Comparison of ENCODE assay signal across 9 cellular contexts in the genomic region with DNA sequence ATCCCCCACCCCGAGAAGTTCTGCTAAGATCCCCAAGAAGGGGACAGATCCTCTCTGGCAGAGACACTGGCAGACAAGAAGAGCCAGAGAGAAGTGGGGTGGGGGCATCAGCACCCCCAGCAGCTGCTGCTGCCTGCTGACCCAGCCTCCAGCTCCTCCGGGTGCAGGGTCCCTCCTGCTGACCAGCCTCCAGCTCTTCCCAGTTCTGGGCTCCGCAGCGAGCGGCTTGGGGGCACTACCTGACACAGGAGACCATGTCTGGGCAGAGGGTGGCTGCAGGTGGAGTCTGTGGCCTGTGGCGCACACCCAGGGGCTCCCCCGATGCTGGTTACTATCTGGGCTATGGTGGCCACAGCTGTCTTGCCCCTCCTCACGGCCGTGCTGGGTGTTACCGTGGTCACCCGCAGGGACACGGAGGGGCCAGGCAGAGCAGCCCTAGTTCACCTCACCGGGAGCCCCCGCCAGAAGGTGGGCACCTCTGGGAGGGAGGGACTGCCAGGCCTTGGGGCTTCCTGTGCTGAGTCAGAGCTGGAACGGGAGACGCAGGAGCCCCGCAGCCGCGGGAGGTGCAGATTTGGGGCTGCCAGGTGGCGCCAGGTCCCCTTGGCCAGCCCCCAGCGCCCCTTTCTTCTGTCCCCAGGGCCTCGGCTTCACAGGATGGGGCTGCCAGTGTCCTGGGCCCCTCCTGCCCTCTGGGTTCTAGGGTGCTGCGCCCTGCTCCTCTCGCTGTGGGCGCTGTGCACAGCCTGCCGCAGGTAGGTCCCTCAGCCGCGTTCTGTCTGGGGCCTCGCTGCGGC. TPM values are rescaled to one million over a fixed set of nuclear protein-coding genes. Genes with fewer than 3 reads are reported as not detected.
DNase-seq lines count a peak whose midpoint lies in the region; ATAC-seq, FAIRE-seq and TF ChIP-seq lines count a peak whose summit lies in the region.
"Had no signal": no experiment of that assay in that cellular context is flagged by ENCODE, and none has a peak within 500 bp of the region (broad histone marks: within the 10 kb centered on the region; RNA-seq: fewer than 3 reads in every experiment).

No MANE protein-coding gene starts in this region.

- peak; percentile 74 for TF ChIP-seq RAD21 in HepG2 (CRISPR knock-in tag; IDR thresholded peaks at IDR 0.05)

- WGBS in HepG2 (ENCODE audit: low lambda C conversion rate): 30% methylated on average over 15 of the region's 30 CpGs

- DNase-seq in stimulated activated CD4-positive, alpha-beta T cell treated with anti-CD3 and anti-CD28 coated beads, Interleukin-15, amount 100 ng/mL, for 24 hours: peak; percentile 66
- no peak for DNase-seq in stimulated activated CD4-positive, alpha-beta T cell treated with anti-CD3 and anti-CD28 coated beads, Interleukin-12 subunit alpha, Interleukin-12 subunit beta, amount 100 ng/mL, for 4 hours
- DNase-seq in activated T-cell treated with anti-CD3 and anti-CD28 coated beads, Interleukin-2, amount 50 U/mL, for 1 hour: peak; percentile 78
- no peak for DNase-seq in HepG2 (ENCODE audit: low spot score)
- DNase-seq in SIG-M5 treated with dmso at 0.1 percent for 504 hours (lab: John Stamatoyannopoulos, UW; ENCODE audit: unreplicated experiment): no peak
- DNase-seq in hippocampal formation (lab: John Stamatoyannopoulos, UW): no peak
- DNase-seq in D721Med (ENCODE audit: insufficient read length, low spot score): no peak
- no peak for DNase-seq in superior temporal gyrus (ENCODE audit: extremely low spot score)

- H3K27ac ChIP-seq in HepG2 (ENCODE audit: extremely low read length, insufficient read depth, low read length): peak overlapping the region; percentile 93

- peak overlapping the region; percentile 46 to 93 (median 85); a peak in 5 of 6 replicates for H3K4me3 ChIP-seq in HepG2 (replicated peaks in 1 of 3; ENCODE audit: insufficient read depth in 1 of 3, low read depth in 2 of 3, low read length in 3 of 3)

- intact Hi-C loops in HepG2 (cut with micrococcal nuclease; ENCODE audit: unreplicated experiment): loop anchor here (5.0 kb wide), 1 partner anchor 200 kb away; a partner anchor contains a TSS

- H2AFZ ChIP-seq in HepG2 (ENCODE audit: low read length): no peak overlapping the region

- no peaks in the 10 kb centered on the region for H4K20me1 ChIP-seq in HepG2 (ENCODE audit: insufficient read depth, low read length)

- in situ Hi-C loops in HepG2 (cut with HindIII; ENCODE audit: extremely low pct_ligation_motif_present, low pct_unique_long_range_greater_than_20kb): no loop called here

- peaks cover 27 to 35% of the 10 kb centered on the region in 2 experiments for H3K36me3 ChIP-seq in HepG2 (replicated peaks in 1 of 2; ENCODE audit: control insufficient read depth in 1 of 2, insufficient read depth in 2 of 2, low read length in 2 of 2)

- H3K79me2 ChIP-seq in HepG2 (ENCODE audit: insufficient read depth, low read length): peaks cover 35% of the 10 kb centered on the region

- TF ChIP-seq EP300 in HepG2 (IDR thresholded peaks at IDR 0.05; ENCODE audit: low read depth in 2 of 2, low read length in 2 of 2): no peak
- TF ChIP-seq EP300 in HepG2 (CRISPR knock-in tag; IDR thresholded peaks at IDR 0.05; ENCODE audit: borderline replicate concordance): no peak

- POLR2A ChIA-PET in HepG2 (lab: Yijun Ruan, JAX): interaction anchor here (0.5 to 7.3 kb wide), 23 partner anchors 10 to 299 kb away, joined by 3 to 190 read pairs (median 4); a partner anchor contains a TSS

- peak overlapping the region; percentile 90 for H3K4me2 ChIP-seq in HepG2 (ENCODE audit: low read depth, low read length)

- TF ChIP-seq CTCF in HepG2 (CRISPR knock-in tag; IDR thresholded peaks at IDR 0.05) (peak; percentile 35), D721Med (IDR thresholded peaks at IDR 0.05; ENCODE audit: insufficient read depth, missing control alignments) (no peak)

- ATAC-seq in HepG2: peak; percentile 34

- BruUV-seq in HepG2 (replicated peaks; lab: Mats Ljungman, UMichigan): TSS peak; percentile 37

- FAIRE-seq in HepG2 (lab: Jason Lieb, UNC) (no peak), D721Med (lab: Jason Lieb, UNC) (no peak)
- FAIRE-seq: frontal cortex had no signal

- 0 out of 4 replicates have a peak, but pooled peaks of 1 of the 2 experiments have one; percentile 1 for TF ChIP-seq POLR2A in HepG2 (IDR thresholded peaks at IDR 0.05; ENCODE audit: insufficient read depth in 1 of 2, low read depth in 2 of 2, low read length in 2 of 2)

- peaks cover 51% of the 10 kb centered on the region for H3K4me1 ChIP-seq in HepG2 (ENCODE audit: insufficient read depth, low read length)

- H3K9me3 ChIP-seq in HepG2 (ENCODE audit: low read length): no peaks in the 10 kb centered on the region

- CTCF ChIA-PET in HepG2 (lab: Yijun Ruan, JAX; ENCODE audit: low intra/inter-chr PET ratio, low total read pairs): interaction anchor here (2.5 kb wide), 1 partner anchor 30 kb away, joined by 8 read pairs; a partner anchor contains a TSS

- peak overlapping the region; percentile 72 for H3K9ac ChIP-seq in HepG2 (ENCODE audit: insufficient read depth, low read depth, low read length)

- H3K27me3 ChIP-seq in HepG2 (ENCODE audit: control insufficient read depth in 1 of 2, insufficient read depth in 2 of 2, low read length in 2 of 2): no peaks in the 10 kb centered on the region

RNA-seq across cellular contexts. Expression of a gene that starts 0.6 kb away (rescaled TPM):
- total RNA-seq in HepG2 (2016; rRNA removed; fragmentation: Illumina TruSeq; extraction: Trizol): 51.5 and 61.5 TPM in 2 replicates
- total RNA-seq in HepG2 (2016; cell fraction: cytosol; rRNA removed; fragmentation: Illumina TruSeq; extraction: Trizol; ENCODE audit: low read depth): 59.8 and 81.2 TPM in 2 replicates
- 46.5 and 57.9 TPM in 2 replicates for total RNA-seq in HepG2 (2016; cell fraction: insoluble cytoplasmic fraction; rRNA removed; fragmentation: Illumina TruSeq; extraction: Trizol)
- total RNA-seq in HepG2 (2016; cell fraction: membrane; rRNA removed; fragmentation: Illumina TruSeq; extraction: Trizol): 59.4 and 77.4 TPM in 2 replicates
- 31.7 and 32.4 TPM in 2 replicates for total RNA-seq in HepG2 (2016; cell fraction: nucleus; rRNA removed; fragmentation: Illumina TruSeq; extraction: Trizol)
- 13.0 and 23.5 TPM in 2 replicates for polyA plus RNA-seq in HepG2 (2011; rRNA removed)
- polyA plus RNA-seq in HepG2 (2011; cell fraction: cytosol; rRNA removed): 20.4 and 43.4 TPM in 2 replicates
- polyA plus RNA-seq in HepG2 (2011; cell fraction: nucleus; rRNA removed): 145 and 202 TPM in 2 replicates
- 14.6 and 20.3 TPM in 2 replicates for polyA plus RNA-seq in HepG2 (2012)
- polyA plus RNA-seq in HepG2 (2016; cell fraction: cytosol; fragmentation: Illumina TruSeq; extraction: Trizol; ENCODE audit: low read depth): 90.7 and 108 TPM in 2 replicates
- polyA plus RNA-seq in HepG2 (2016; cell fraction: insoluble cytoplasmic fraction; fragmentation: Illumina TruSeq; extraction: Trizol; ENCODE audit: low read depth): 72.4 and 82.2 TPM in 2 replicates
- 75.9 and 77.5 TPM in 2 replicates for polyA plus RNA-seq in HepG2 (2016; cell fraction: membrane; fragmentation: Illumina TruSeq; extraction: Trizol; ENCODE audit: low read depth)
- 89.9 and 96.0 TPM in 2 replicates for polyA plus RNA-seq in HepG2 (2016; cell fraction: nucleus; fragmentation: Illumina TruSeq; extraction: Trizol; ENCODE audit: insufficient read depth, low read depth)
- polyA minus RNA-seq in HepG2 (2011; rRNA and poly(A)+ RNA removed; ENCODE audit: low replicate concordance): 2.1 and 20.3 TPM in 2 replicates
- 22.2 and 31.7 TPM in 2 replicates for polyA minus RNA-seq in HepG2 (2011; cell fraction: cytosol; rRNA and poly(A)+ RNA removed)
- polyA minus RNA-seq in HepG2 (2011; cell fraction: nucleus; rRNA and poly(A)+ RNA removed): 13.2 and 15.8 TPM in 2 replicates

RNA-seq across cellular contexts. Expression of a gene that starts 2.5 kb away (rescaled TPM):
- 47.4 and 91.4 TPM in 2 replicates for total RNA-seq in HepG2 (2016; rRNA removed; fragmentation: Illumina TruSeq; extraction: Trizol)
- 129 and 134 TPM in 2 replicates for total RNA-seq in HepG2 (2016; cell fraction: cytosol; rRNA removed; fragmentation: Illumina TruSeq; extraction: Trizol; ENCODE audit: low read depth)
- 39.6 and 94.5 TPM in 2 replicates for total RNA-seq in HepG2 (2016; cell fraction: insoluble cytoplasmic fraction; rRNA removed; fragmentation: Illumina TruSeq; extraction: Trizol)
- total RNA-seq in HepG2 (2016; cell fraction: membrane; rRNA removed; fragmentation: Illumina TruSeq; extraction: Trizol): 171 and 186 TPM in 2 replicates
- total RNA-seq in HepG2 (2016; cell fraction: nucleus; rRNA removed; fragmentation: Illumina TruSeq; extraction: Trizol): 92.1 and 130 TPM in 2 replicates
- 95.9 and 105 TPM in 2 replicates for polyA plus RNA-seq in HepG2 (2011; rRNA removed)
- 36.7 and 62.3 TPM in 2 replicates for polyA plus RNA-seq in HepG2 (2011; cell fraction: cytosol; rRNA removed)
- 581 and 754 TPM in 2 replicates for polyA plus RNA-seq in HepG2 (2011; cell fraction: nucleus; rRNA removed)
- 65.4 and 92.2 TPM in 2 replicates for polyA plus RNA-seq in HepG2 (2012)
- polyA plus RNA-seq in HepG2 (2016; cell fraction: cytosol; fragmentation: Illumina TruSeq; extraction: Trizol; ENCODE audit: low read depth): 354 and 372 TPM in 2 replicates
- 107 and 130 TPM in 2 replicates for polyA plus RNA-seq in HepG2 (2016; cell fraction: insoluble cytoplasmic fraction; fragmentation: Illumina TruSeq; extraction: Trizol; ENCODE audit: low read depth)
- polyA plus RNA-seq in HepG2 (2016; cell fraction: membrane; fragmentation: Illumina TruSeq; extraction: Trizol; ENCODE audit: low read depth): 352 and 381 TPM in 2 replicates
- 510 and 535 TPM in 2 replicates for polyA plus RNA-seq in HepG2 (2016; cell fraction: nucleus; fragmentation: Illumina TruSeq; extraction: Trizol; ENCODE audit: insufficient read depth, low read depth)
- polyA minus RNA-seq in HepG2 (2011; rRNA and poly(A)+ RNA removed; ENCODE audit: low replicate concordance): 23.9 and 51.3 TPM in 2 replicates
- 24.3 and 27.0 TPM in 2 replicates for polyA minus RNA-seq in HepG2 (2011; cell fraction: cytosol; rRNA and poly(A)+ RNA removed)
- polyA minus RNA-seq in HepG2 (2011; cell fraction: nucleus; rRNA and poly(A)+ RNA removed): 61.3 and 75.8 TPM in 2 replicates

RNA-seq across cellular contexts. Expression of a gene that starts 29.3 kb away (rescaled TPM):
- total RNA-seq in HepG2 (2016; rRNA removed; fragmentation: Illumina TruSeq; extraction: Trizol): 40.2 and 41.9 TPM in 2 replicates
- 34.8 and 37.0 TPM in 2 replicates for total RNA-seq in HepG2 (2016; cell fraction: cytosol; rRNA removed; fragmentation: Illumina TruSeq; extraction: Trizol; ENCODE audit: low read depth)
- total RNA-seq in HepG2 (2016; cell fraction: insoluble cytoplasmic fraction; rRNA removed; fragmentation: Illumina TruSeq; extraction: Trizol): 37.7 and 46.6 TPM in 2 replicates
- 18.3 and 22.0 TPM in 2 replicates for total RNA-seq in HepG2 (2016; cell fraction: membrane; rRNA removed; fragmentation: Illumina TruSeq; extraction: Trizol)
- 23.9 and 24.8 TPM in 2 replicates for total RNA-seq in HepG2 (2016; cell fraction: nucleus; rRNA removed; fragmentation: Illumina TruSeq; extraction: Trizol)
- 23.0 and 32.8 TPM in 2 replicates for polyA plus RNA-seq in HepG2 (2011; rRNA removed)
- polyA plus RNA-seq in HepG2 (2011; cell fraction: cytosol; rRNA removed): 17.1 and 24.8 TPM in 2 replicates
- 93.0 and 104 TPM in 2 replicates for polyA plus RNA-seq in HepG2 (2011; cell fraction: nucleus; rRNA removed)
- polyA plus RNA-seq in HepG2 (2012): 16.8 and 17.7 TPM in 2 replicates
- 4.5 and 5.1 TPM in 2 replicates for polyA plus RNA-seq in HepG2 (2016; cell fraction: cytosol; fragmentation: Illumina TruSeq; extraction: Trizol; ENCODE audit: low read depth)
- polyA plus RNA-seq in HepG2 (2016; cell fraction: insoluble cytoplasmic fraction; fragmentation: Illumina TruSeq; extraction: Trizol; ENCODE audit: low read depth): 36.0 and 43.8 TPM in 2 replicates
- polyA plus RNA-seq in HepG2 (2016; cell fraction: membrane; fragmentation: Illumina TruSeq; extraction: Trizol; ENCODE audit: low read depth): 9.1 and 10.0 TPM in 2 replicates
- polyA plus RNA-seq in HepG2 (2016; cell fraction: nucleus; fragmentation: Illumina TruSeq; extraction: Trizol; ENCODE audit: insufficient read depth, low read depth): 70.9 and 80.9 TPM in 2 replicates
- polyA minus RNA-seq in HepG2 (2011; rRNA and poly(A)+ RNA removed; ENCODE audit: low replicate concordance): 12.8 and 40.1 TPM in 2 replicates
- 9.3 and 9.5 TPM in 2 replicates for polyA minus RNA-seq in HepG2 (2011; cell fraction: cytosol; rRNA and poly(A)+ RNA removed)
- 13.8 and 15.9 TPM in 2 replicates for polyA minus RNA-seq in HepG2 (2011; cell fraction: nucleus; rRNA and poly(A)+ RNA removed)

RNA-seq across cellular contexts. Expression of a gene that starts 29.3 kb away (rescaled TPM):
- 33.7 and 51.1 TPM in 2 replicates for total RNA-seq in HepG2 (2016; rRNA removed; fragmentation: Illumina TruSeq; extraction: Trizol)
- 9.6 and 11.5 TPM in 2 replicates for total RNA-seq in HepG2 (2016; cell fraction: cytosol; rRNA removed; fragmentation: Illumina TruSeq; extraction: Trizol; ENCODE audit: low read depth)
- 31.8 and 53.2 TPM in 2 replicates for total RNA-seq in HepG2 (2016; cell fraction: insoluble cytoplasmic fraction; rRNA removed; fragmentation: Illumina TruSeq; extraction: Trizol)
- 22.2 and 23.1 TPM in 2 replicates for total RNA-seq in HepG2 (2016; cell fraction: membrane; rRNA removed; fragmentation: Illumina TruSeq; extraction: Trizol)
- 37.5 and 46.0 TPM in 2 replicates for total RNA-seq in HepG2 (2016; cell fraction: nucleus; rRNA removed; fragmentation: Illumina TruSeq; extraction: Trizol)
- 32.0 and 42.8 TPM in 2 replicates for polyA plus RNA-seq in HepG2 (2011; rRNA removed)
- polyA plus RNA-seq in HepG2 (2011; cell fraction: cytosol; rRNA removed): 48.5 and 49.6 TPM in 2 replicates
- 123 and 125 TPM in 2 replicates for polyA plus RNA-seq in HepG2 (2011; cell fraction: nucleus; rRNA removed)
- polyA plus RNA-seq in HepG2 (2012): 26.6 and 30.7 TPM in 2 replicates
- 8.8 and 9.1 TPM in 2 replicates for polyA plus RNA-seq in HepG2 (2016; cell fraction: cytosol; fragmentation: Illumina TruSeq; extraction: Trizol; ENCODE audit: low read depth)
- polyA plus RNA-seq in HepG2 (2016; cell fraction: insoluble cytoplasmic fraction; fragmentation: Illumina TruSeq; extraction: Trizol; ENCODE audit: low read depth): 30.0 and 34.6 TPM in 2 replicates
- polyA plus RNA-seq in HepG2 (2016; cell fraction: membrane; fragmentation: Illumina TruSeq; extraction: Trizol; ENCODE audit: low read depth): 12.6 and 13.5 TPM in 2 replicates
- 86.0 and 91.0 TPM in 2 replicates for polyA plus RNA-seq in HepG2 (2016; cell fraction: nucleus; fragmentation: Illumina TruSeq; extraction: Trizol; ENCODE audit: insufficient read depth, low read depth)
- polyA minus RNA-seq in HepG2 (2011; rRNA and poly(A)+ RNA removed; ENCODE audit: low replicate concordance): 28.5 and 35.1 TPM in 2 replicates
- polyA minus RNA-seq in HepG2 (2011; cell fraction: cytosol; rRNA and poly(A)+ RNA removed): 10.4 and 12.4 TPM in 2 replicates
- polyA minus RNA-seq in HepG2 (2011; cell fraction: nucleus; rRNA and poly(A)+ RNA removed): 55.9 and 67.1 TPM in 2 replicates

RNA-seq across cellular contexts. Expression of a gene that starts 40.6 kb away (rescaled TPM):
- total RNA-seq in HepG2 (2016; rRNA removed; fragmentation: Illumina TruSeq; extraction: Trizol): not detected in 2 replicates
- total RNA-seq in HepG2 (2016; cell fraction: cytosol; rRNA removed; fragmentation: Illumina TruSeq; extraction: Trizol; ENCODE audit: low read depth): not detected in 2 replicates
- not detected in 2 replicates for total RNA-seq in HepG2 (2016; cell fraction: insoluble cytoplasmic fraction; rRNA removed; fragmentation: Illumina TruSeq; extraction: Trizol)
- total RNA-seq in HepG2 (2016; cell fraction: membrane; rRNA removed; fragmentation: Illumina TruSeq; extraction: Trizol): not detected in 2 replicates
- total RNA-seq in HepG2 (2016; cell fraction: nucleus; rRNA removed; fragmentation: Illumina TruSeq; extraction: Trizol): not detected in 2 replicates
- polyA plus RNA-seq in HepG2 (2011; rRNA removed): 0.24 and 0.86 TPM in 2 replicates
- 0.45 and 1.3 TPM in 2 replicates for polyA plus RNA-seq in HepG2 (2011; cell fraction: cytosol; rRNA removed)
- polyA plus RNA-seq in HepG2 (2011; cell fraction: nucleus; rRNA removed): 22.5 and 36.0 TPM in 2 replicates
- polyA plus RNA-seq in HepG2 (2012): 0.55 TPM in 1 of 2 replicates, not detected in the other
- 0.45 and 0.48 TPM in 2 replicates for polyA plus RNA-seq in HepG2 (2016; cell fraction: cytosol; fragmentation: Illumina TruSeq; extraction: Trizol; ENCODE audit: low read depth)
- 0.32 TPM in 1 of 2 replicates, not detected in the other for polyA plus RNA-seq in HepG2 (2016; cell fraction: insoluble cytoplasmic fraction; fragmentation: Illumina TruSeq; extraction: Trizol; ENCODE audit: low read depth)
- 0.37 and 0.71 TPM in 2 replicates for polyA plus RNA-seq in HepG2 (2016; cell fraction: membrane; fragmentation: Illumina TruSeq; extraction: Trizol; ENCODE audit: low read depth)
- not detected in 2 replicates for polyA plus RNA-seq in HepG2 (2016; cell fraction: nucleus; fragmentation: Illumina TruSeq; extraction: Trizol; ENCODE audit: insufficient read depth, low read depth)
- not detected in 2 replicates for polyA minus RNA-seq in HepG2 (2011; rRNA and poly(A)+ RNA removed; ENCODE audit: low replicate concordance)
- not detected in 2 replicates for polyA minus RNA-seq in HepG2 (2011; cell fraction: cytosol; rRNA and poly(A)+ RNA removed)
- not detected in 2 replicates for polyA minus RNA-seq in HepG2 (2011; cell fraction: nucleus; rRNA and poly(A)+ RNA removed)
- total RNA-seq: frontal cortex had no signal

Comparison
In these comparisons a context has a peak if more than half of its experiments do, and no peak if none do; other contexts are left out.
1. DNase-seq: peak in stimulated activated CD4-positive, alpha-beta T cell treated with anti-CD3 and anti-CD28 coated beads, Interleukin-15, amount 100 ng/mL, for 24 hours (single experiment) and activated T-cell treated with anti-CD3 and anti-CD28 coated beads, Interleukin-2, amount 50 U/mL, for 1 hour (single experiment); none in stimulated activated CD4-positive, alpha-beta T cell treated with anti-CD3 and anti-CD28 coated beads, Interleukin-12 subunit alpha, Interleukin-12 subunit beta, amount 100 ng/mL, for 4 hours (single experiment), HepG2 (single experiment), SIG-M5 treated with dmso at 0.1 percent for 504 hours (single experiment), hippocampal formation (0 of 2), D721Med (single experiment) and superior temporal gyrus (single experiment).